In genomic region chr17:15943971-15944719, GRCh38 we compare ENCODE assay signal across 8 cellular contexts. TPM values are rescaled to one million over a fixed set of nuclear protein-coding genes. Genes with fewer than 3 reads are reported as not detected.
DNase-seq lines count a peak whose midpoint lies in the region; ATAC-seq and TF ChIP-seq lines count a peak whose summit lies in the region.

No MANE protein-coding gene starts in this region.

- peak overlapping the region; percentile 97 for H3K4me2 ChIP-seq in BLaER1
- H3K4me2 ChIP-seq in IMR-90 (ENCODE audit: low read depth, low read length), result peak overlapping the region; percentile 45

- H3K9ac ChIP-seq in BLaER1 (peak overlapping the region; percentile 73; the same call in 1 of the 2 replicates), IMR-90 (ENCODE audit: low read depth, low read length) (peak overlapping the region; percentile 2; the same call in 1 of the 2 replicates)

- peak overlapping the region; percentile 43 for H2BK20ac ChIP-seq in IMR-90 (ENCODE audit: low read depth, low read length)

- no peak overlapping the region for H4K5ac ChIP-seq in IMR-90 (ENCODE audit: low read depth, low read length)

- H3K27me3 ChIP-seq in BLaER1 (peaks cover 51% of the 10 kb centered on the region), IMR-90 (ENCODE audit: control insufficient read depth, insufficient read depth, low read length) (no peaks in the 10 kb centered on the region)
- peaks cover 16% of the 10 kb centered on the region for H3K27me3 ChIP-seq in effector memory CD4-positive, alpha-beta T cell (replicated peaks; ENCODE audit: control insufficient read depth, insufficient read depth, low read length, poor library complexity, severe bottlenecking)

- H2BK15ac ChIP-seq in IMR-90 (ENCODE audit: low read depth, low read length), result peak overlapping the region; percentile 27; the same call in 1 of the 3 replicates

- H3K18ac ChIP-seq in IMR-90 (ENCODE audit: low read depth, low read length), result no peak overlapping the region

- peaks cover 18% of the 10 kb centered on the region; the same call in 1 of the 2 replicates for H3K9me1 ChIP-seq in IMR-90 (ENCODE audit: insufficient read depth, low read length)

- no peak for ATAC-seq in IMR-90 (ENCODE audit: low read depth)

- no peak for TF ChIP-seq POLR2A in IMR-90 (IDR thresholded peaks at IDR 0.05; ENCODE audit: low read depth, low read length)

- CTCF ChIA-PET in IMR-90 (lab: Yijun Ruan, JAX), result interaction anchor here (1.3 to 2.1 kb wide), 3 partner anchors 34 to 67 kb away, joined by 3 to 8 read pairs (median 3); no protein-coding TSS in a partner anchor

- TF ChIP-seq RAD21 in IMR-90 (IDR thresholded peaks at IDR 0.05; ENCODE audit: low read length), result no peak

- DNase-seq in IMR-90, result no peak
- no peak for DNase-seq in effector memory CD4-positive, alpha-beta T cell
- DNase-seq in nephron progenitor cell, result peak; percentile 68
- no peak for DNase-seq in G401 (ENCODE audit: low spot score)
- DNase-seq in retina, result no peak
- no peak for DNase-seq in head of caudate nucleus
- no peak for DNase-seq in cerebellar cortex (ENCODE audit: low spot score)

- H3K27ac ChIP-seq in BLaER1 (no peak overlapping the region), IMR-90 (ENCODE audit: insufficient read depth, low read length) (no peak overlapping the region; the same call in 1 of the 2 replicates)
- no peak overlapping the region for H3K27ac ChIP-seq in effector memory CD4-positive, alpha-beta T cell (ENCODE audit: insufficient read depth, low read length, poor library complexity, severe bottlenecking)

- in situ Hi-C loops in IMR-90 (cut with MboI; ENCODE audit: low sequenced_read_pairs) (no loop called here), G401 (cut with HindIII; ENCODE audit: low sequenced_read_pairs) (no loop called here)

- H3K4ac ChIP-seq in IMR-90 (ENCODE audit: low read depth, low read length), result peak overlapping the region; percentile 44; the same call in 1 of the 2 replicates

- peak overlapping the region; percentile 42 to 80; a peak in 3 of 4 replicates for H4K8ac ChIP-seq in IMR-90 (ENCODE audit: low read depth in 2 of 2, low read length in 2 of 2)

- H3K9me3 ChIP-seq in BLaER1 (no peaks in the 10 kb centered on the region), IMR-90 (ENCODE audit: control insufficient read depth, insufficient read depth, low read length) (no peaks in the 10 kb centered on the region)
- H3K9me3 ChIP-seq in effector memory CD4-positive, alpha-beta T cell (ENCODE audit: control insufficient read depth, low read length), result no peaks in the 10 kb centered on the region

- no peak for TF ChIP-seq CTCF in IMR-90 (conservative IDR thresholded peaks at IDR 0.05; ENCODE audit: low read depth, low read length)
- TF ChIP-seq CTCF in nephron progenitor cell (IDR thresholded peaks at IDR 0.05), result no peak

- H3K27ac Mint-ChIP-seq in nephron progenitor cell, result no peak overlapping the region

- peaks cover 11 to 32% of the 10 kb centered on the region in 2 experiments for H3K79me1 ChIP-seq in IMR-90 (ENCODE audit: low read depth in 1 of 2, low read length in 2 of 2)

- 0 out of 2 replicates have a peak overlapping the region, but pooled peaks have one; percentile 33 for H3K23ac ChIP-seq in IMR-90 (ENCODE audit: low read depth, low read length)

- H2AFZ ChIP-seq in IMR-90 (replicated peaks; ENCODE audit: low read length, poor library complexity), result peak overlapping the region; percentile 98

- H3K9me3 Mint-ChIP-seq in nephron progenitor cell, result no peaks in the 10 kb centered on the region

- H2AK9ac ChIP-seq in IMR-90 (replicated peaks; ENCODE audit: low read depth, low read length, poor library complexity), result peak overlapping the region; percentile 63

- dilution Hi-C loops in IMR-90 (cut with HindIII; ENCODE audit: low sequenced_read_pairs, unreplicated experiment), result no loop called here

- peaks cover 61% of the 10 kb centered on the region for H3K27me3 Mint-ChIP-seq in nephron progenitor cell (ENCODE audit: low read depth, poor library complexity)

- H4K91ac ChIP-seq in IMR-90 (ENCODE audit: insufficient read depth, low read depth, low read length), result peak overlapping the region; percentile 60

- no TSS peak for BruUV-seq in IMR-90 (replicated peaks; lab: Mats Ljungman, UMichigan)

- peak overlapping the region; percentile 42 for H2AK5ac ChIP-seq in IMR-90 (ENCODE audit: low read depth, low read length)

- POLR2A ChIA-PET in IMR-90 (lab: Charles Lee; ENCODE audit: unreplicated experiment), result no interaction called here

- no peaks in the 10 kb centered on the region for H3K36me3 Mint-ChIP-seq in nephron progenitor cell (ENCODE audit: low read depth)

- H3K4me3 ChIP-seq in BLaER1, result peak overlapping the region; percentile 68
- H3K4me3 ChIP-seq in IMR-90 (ENCODE audit: insufficient read depth, low read depth, low read length), result peak overlapping the region; percentile 73
- H3K4me3 ChIP-seq in effector memory CD4-positive, alpha-beta T cell (ENCODE audit: insufficient read depth, low read depth, low read length, poor library complexity, severe bottlenecking), result peak overlapping the region; percentile 59

- 36% methylated on average over 17 of the region's 37 CpGs; no CpG with 5 or more reads in 1 of the 2 experiments for WGBS in IMR-90 (ENCODE audit: extremely low coverage in 2 of 2, insufficient read length in 1 of 2), 2 experiments

- H3K4me1 ChIP-seq in BLaER1 (peaks cover 29% of the 10 kb centered on the region), IMR-90 (ENCODE audit: control insufficient read depth, insufficient read depth, low read length) (peaks cover 20% of the 10 kb centered on the region)
- peaks cover 9% of the 10 kb centered on the region for H3K4me1 ChIP-seq in effector memory CD4-positive, alpha-beta T cell (ENCODE audit: control insufficient read depth, insufficient read depth, low read length, poor library complexity, severe bottlenecking)

- H3K14ac ChIP-seq in IMR-90 (replicated peaks; ENCODE audit: low read depth, low read length), result peak overlapping the region; percentile 44; the same call in 1 of the 2 replicates

- peak overlapping the region; percentile 88 for H3K4me3 Mint-ChIP-seq in nephron progenitor cell

- H3K36me3 ChIP-seq in BLaER1, result no peaks in the 10 kb centered on the region
- H3K36me3 ChIP-seq in IMR-90 (ENCODE audit: control insufficient read depth, insufficient read depth, low read length), result no peaks in the 10 kb centered on the region
- H3K36me3 ChIP-seq in effector memory CD4-positive, alpha-beta T cell (ENCODE audit: control insufficient read depth, insufficient read depth, low read length), result no peaks in the 10 kb centered on the region

- H2BK120ac ChIP-seq in IMR-90 (ENCODE audit: low read depth, low read length), result peak overlapping the region; percentile 87

- no peak overlapping the region for H2BK5ac ChIP-seq in IMR-90 (ENCODE audit: low read depth, low read length, poor library complexity, severe bottlenecking)

- H3K56ac ChIP-seq in IMR-90 (ENCODE audit: extremely low read depth, insufficient read depth, low read length), result no peak overlapping the region

- H4K20me1 ChIP-seq in BLaER1 (no peaks in the 10 kb centered on the region), IMR-90 (ENCODE audit: insufficient read depth, low read length) (no peaks in the 10 kb centered on the region)

- intact Hi-C loops in IMR-90 (cut with micrococcal nuclease) (no loop called here), head of caudate nucleus (cut with DNase I) (no loop called here)

- H3K4me1 Mint-ChIP-seq in nephron progenitor cell, result peaks cover 31% of the 10 kb centered on the region

TF ChIP-seq in IMR-90, 13 proteins besides CTCF, POLR2A, EP300 and RAD21 (continues in another document):
- TF ChIP-seq USF2 (IDR thresholded peaks at IDR 0.05; ENCODE audit: low read depth, low read length) (no peak), NFE2L2 (IDR thresholded peaks at IDR 0.05; ENCODE audit: low read depth, low read length) (no peak), MAZ (IDR thresholded peaks at IDR 0.05; ENCODE audit: borderline replicate concordance, low read depth, low read length) (no peak), BHLHE40 (IDR thresholded peaks at IDR 0.05; ENCODE audit: low read depth, low read length) (no peak), CEBPB (IDR thresholded peaks at IDR 0.05; ENCODE audit: low read depth, low read length) (no peak), MAFK (IDR thresholded peaks at IDR 0.05; ENCODE audit: low read depth, low read length) (no peak), RCOR1 (IDR thresholded peaks at IDR 0.05; ENCODE audit: insufficient replicate concordance, low read length) (no peak), FOS (IDR thresholded peaks at IDR 0.05; ENCODE audit: low read depth, low read length) (no peak)

RNA-seq across cellular contexts. Expression of gene ADORA2B, which starts 0.8 kb away (rescaled TPM):
- total RNA-seq in IMR-90 (2012; rRNA removed), result 5.2 and 5.8 TPM in 2 replicates
- polyA plus RNA-seq in IMR-90 (2012; rRNA removed), result 5.5 and 6.1 TPM in 2 replicates
- polyA plus RNA-seq in IMR-90 (2012; cell fraction: cytosol; rRNA removed), result 2.7 and 7.4 TPM in 2 replicates
- polyA plus RNA-seq in IMR-90 (2012; cell fraction: nucleus; rRNA removed; ENCODE audit: low replicate concordance), result 2.3 and 3.4 TPM in 2 replicates
- total RNA-seq in G401 (2014; rRNA removed; shearing (Covaris generic)), result 23.7 and 30.5 TPM in 2 replicates

RNA-seq across cellular contexts. Expression of gene ZSWIM7, which starts 55.4 kb away (rescaled TPM):
- 6.8 and 7.2 TPM in 2 replicates for total RNA-seq in IMR-90 (2012; rRNA removed)
- polyA plus RNA-seq in IMR-90 (2012; rRNA removed), result 12.0 and 12.1 TPM in 2 replicates
- 10.1 and 14.0 TPM in 2 replicates for polyA plus RNA-seq in IMR-90 (2012; cell fraction: cytosol; rRNA removed)
- polyA plus RNA-seq in IMR-90 (2012; cell fraction: nucleus; rRNA removed; ENCODE audit: low replicate concordance), result 12.9 and 28.1 TPM in 2 replicates
- total RNA-seq in G401 (2014; rRNA removed; shearing (Covaris generic)), result 17.2 and 32.2 TPM in 2 replicates

RNA-seq across cellular contexts. Expression of gene TTC19, which starts 55.5 kb away (rescaled TPM):
- total RNA-seq in IMR-90 (2012; rRNA removed), result 12.9 and 19.2 TPM in 2 replicates
- 6.0 and 8.3 TPM in 2 replicates for polyA plus RNA-seq in IMR-90 (2012; rRNA removed)
- polyA plus RNA-seq in IMR-90 (2012; cell fraction: cytosol; rRNA removed), result 2.3 and 6.1 TPM in 2 replicates
- polyA plus RNA-seq in IMR-90 (2012; cell fraction: nucleus; rRNA removed; ENCODE audit: low replicate concordance), result 5.9 and 8.4 TPM in 2 replicates
- 27.4 and 35.9 TPM in 2 replicates for total RNA-seq in G401 (2014; rRNA removed; shearing (Covaris generic))
